1 cellular context compared by ENCODE assay signal in the genomic region with DNA sequence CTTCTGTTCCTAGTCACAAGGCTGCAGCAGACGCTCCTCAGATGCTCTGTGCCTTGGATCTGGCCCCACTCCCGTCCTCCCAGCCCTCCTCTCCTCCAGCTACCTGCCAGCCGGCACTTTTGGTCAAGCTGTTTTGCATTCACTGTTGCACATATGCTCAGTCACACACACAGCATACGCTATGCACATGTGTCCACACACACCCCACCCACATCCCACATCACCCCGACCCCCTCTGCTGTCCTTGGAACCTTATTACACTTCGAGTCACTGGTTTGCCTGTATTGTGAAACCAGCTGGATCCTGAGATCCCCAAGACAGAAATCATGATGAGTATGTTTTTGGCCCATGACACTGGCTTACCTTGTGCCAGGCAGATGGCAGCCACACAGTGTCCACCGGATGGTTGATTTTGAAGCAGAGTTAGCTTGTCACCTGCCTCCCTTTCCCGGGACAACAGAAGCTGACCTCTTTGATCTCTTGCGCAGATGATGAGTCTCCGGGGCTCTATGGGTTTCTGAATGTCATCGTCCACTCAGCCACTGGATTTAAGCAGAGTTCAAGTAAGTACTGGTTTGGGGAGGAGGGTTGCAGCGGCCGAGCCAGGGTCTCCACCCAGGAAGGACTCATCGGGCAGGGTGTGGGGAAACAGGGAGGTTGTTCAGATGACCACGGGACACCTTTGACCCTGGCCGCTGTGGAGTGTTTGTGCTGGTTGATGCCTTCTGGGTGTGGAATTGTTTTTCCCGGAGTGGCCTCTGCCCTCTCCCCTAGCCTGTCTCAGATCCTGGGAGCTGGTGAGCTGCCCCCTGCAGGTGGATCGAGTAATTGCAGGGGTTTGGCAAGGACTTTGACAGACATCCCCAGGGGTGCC.
A peak's percentile ranks its signal among the peaks of the same experiment; 100 is the strongest.
TF ChIP-seq lines count a peak whose summit lies in the region.

No MANE protein-coding gene starts in this region.

TF ChIP-seq in HepG2, 621 proteins besides CTCF, POLR2A, EP300 and RAD21 (continued from another document and continues in another):
- TF ChIP-seq ZNF766 (CRISPR knock-in tag; IDR thresholded peaks at IDR 0.05; ENCODE audit: borderline replicate concordance) (no peak), ZNF446 (CRISPR knock-in tag; IDR thresholded peaks at IDR 0.05) (no peak), BRD4 (CRISPR knock-in tag; IDR thresholded peaks at IDR 0.05) (no peak), GFI1 (CRISPR knock-in tag; IDR thresholded peaks at IDR 0.05; ENCODE audit: borderline replicate concordance) (no peak), SRY (CRISPR knock-in tag; IDR thresholded peaks at IDR 0.05) (no peak), ZNF790 (CRISPR knock-in tag; IDR thresholded peaks at IDR 0.05; ENCODE audit: borderline replicate concordance) (no peak), HNF4G (IDR thresholded peaks at IDR 0.05; ENCODE audit: borderline replicate concordance, low read depth, low read length) (peak; percentile 52), HNF4G (CRISPR knock-in tag; IDR thresholded peaks at IDR 0.05; ENCODE audit: borderline replicate concordance, low read depth) (no peak; the same call in 1 of the 2 replicates), ZNF749 (CRISPR knock-in tag; IDR thresholded peaks at IDR 0.05; ENCODE audit: borderline replicate concordance) (no peak), NFE2L2 (IDR thresholded peaks at IDR 0.05; ENCODE audit: low read length) (no peak), ZNF331 (CRISPR knock-in tag; IDR thresholded peaks at IDR 0.05) (0 out of 2 replicates have a peak, but pooled peaks have one; percentile 19), ZFP37 (CRISPR knock-in tag; IDR thresholded peaks at IDR 0.05; ENCODE audit: borderline replicate concordance) (no peak), ASH2L (IDR thresholded peaks at IDR 0.05; ENCODE audit: insufficient read length, low read depth, low read length) (peak; percentile 36), PHF21A (CRISPR knock-in tag; IDR thresholded peaks at IDR 0.05) (peak; percentile 76), SNAPC2 (CRISPR knock-in tag; IDR thresholded peaks at IDR 0.05) (0 out of 2 replicates have a peak, but pooled peaks have one; percentile 67), MEIS2 (CRISPR knock-in tag; IDR thresholded peaks at IDR 0.05) (no peak), GPN1 (CRISPR knock-in tag; IDR thresholded peaks at IDR 0.05; ENCODE audit: borderline replicate concordance) (no peak), THYN1 (CRISPR knock-in tag; IDR thresholded peaks at IDR 0.05; ENCODE audit: borderline replicate concordance, low read depth) (no peak), ZNF614 (CRISPR knock-in tag; IDR thresholded peaks at IDR 0.05; ENCODE audit: borderline replicate concordance) (no peak; the same call in 1 of the 2 replicates), ZKSCAN1 (IDR thresholded peaks at IDR 0.05; ENCODE audit: low read length) (no peak), NFKB2 (CRISPR knock-in tag; IDR thresholded peaks at IDR 0.05; ENCODE audit: borderline replicate concordance) (no peak), ZFX (CRISPR knock-in tag; IDR thresholded peaks at IDR 0.05; ENCODE audit: low read depth) (no peak), HOXA7 (CRISPR knock-in tag; IDR thresholded peaks at IDR 0.05) (no peak), RXRB (CRISPR knock-in tag; IDR thresholded peaks at IDR 0.05; ENCODE audit: borderline replicate concordance) (peak; percentile 46), CHD2 (IDR thresholded peaks at IDR 0.05; ENCODE audit: low read depth, low read length) (no peak), ZNF83 (CRISPR knock-in tag; IDR thresholded peaks at IDR 0.05; ENCODE audit: borderline replicate concordance) (0 out of 2 replicates have a peak, but pooled peaks have one; percentile 42), SYNCRIP (IDR thresholded peaks at IDR 0.05; ENCODE audit: insufficient read depth, low read depth, low read length) (no peak), KLF11 (CRISPR knock-in tag; IDR thresholded peaks at IDR 0.05) (no peak), CENPX (CRISPR knock-in tag; IDR thresholded peaks at IDR 0.05) (no peak), MAZ (IDR thresholded peaks at IDR 0.05; ENCODE audit: borderline replicate concordance, low read depth, low read length) (no peak), MAZ (CRISPR knock-in tag; IDR thresholded peaks at IDR 0.05; ENCODE audit: low read depth) (no peak), ZNF17 (CRISPR knock-in tag; IDR thresholded peaks at IDR 0.05) (no peak), CAMTA2 (CRISPR knock-in tag; IDR thresholded peaks at IDR 0.05; ENCODE audit: borderline replicate concordance) (no peak), CBX5 (CRISPR knock-in tag; IDR thresholded peaks at IDR 0.05; ENCODE audit: borderline replicate concordance) (no peak), ZNF776 (CRISPR knock-in tag; IDR thresholded peaks at IDR 0.05) (no peak), ZNF468 (CRISPR knock-in tag; IDR thresholded peaks at IDR 0.05) (no peak), ZNF235 (CRISPR knock-in tag; IDR thresholded peaks at IDR 0.05; ENCODE audit: borderline replicate concordance) (no peak), MTF2 (CRISPR knock-in tag; IDR thresholded peaks at IDR 0.05; ENCODE audit: borderline replicate concordance) (no peak), FLYWCH1 (CRISPR knock-in tag; IDR thresholded peaks at IDR 0.05) (no peak), ZNF136 (CRISPR knock-in tag; IDR thresholded peaks at IDR 0.05; ENCODE audit: low read depth) (no peak), TBP (CRISPR knock-in tag; IDR thresholded peaks at IDR 0.05) (no peak)
- TF ChIP-seq, protein P1, sequence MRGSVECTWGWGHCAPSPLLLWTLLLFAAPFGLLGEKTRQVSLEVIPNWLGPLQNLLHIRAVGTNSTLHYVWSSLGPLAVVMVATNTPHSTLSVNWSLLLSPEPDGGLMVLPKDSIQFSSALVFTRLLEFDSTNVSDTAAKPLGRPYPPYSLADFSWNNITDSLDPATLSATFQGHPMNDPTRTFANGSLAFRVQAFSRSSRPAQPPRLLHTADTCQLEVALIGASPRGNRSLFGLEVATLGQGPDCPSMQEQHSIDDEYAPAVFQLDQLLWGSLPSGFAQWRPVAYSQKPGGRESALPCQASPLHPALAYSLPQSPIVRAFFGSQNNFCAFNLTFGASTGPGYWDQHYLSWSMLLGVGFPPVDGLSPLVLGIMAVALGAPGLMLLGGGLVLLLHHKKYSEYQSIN (CRISPR knock-in tag; IDR thresholded peaks at IDR 0.05; ENCODE audit: borderline replicate concordance) = no peak
- TF ChIP-seq, protein P2, sequence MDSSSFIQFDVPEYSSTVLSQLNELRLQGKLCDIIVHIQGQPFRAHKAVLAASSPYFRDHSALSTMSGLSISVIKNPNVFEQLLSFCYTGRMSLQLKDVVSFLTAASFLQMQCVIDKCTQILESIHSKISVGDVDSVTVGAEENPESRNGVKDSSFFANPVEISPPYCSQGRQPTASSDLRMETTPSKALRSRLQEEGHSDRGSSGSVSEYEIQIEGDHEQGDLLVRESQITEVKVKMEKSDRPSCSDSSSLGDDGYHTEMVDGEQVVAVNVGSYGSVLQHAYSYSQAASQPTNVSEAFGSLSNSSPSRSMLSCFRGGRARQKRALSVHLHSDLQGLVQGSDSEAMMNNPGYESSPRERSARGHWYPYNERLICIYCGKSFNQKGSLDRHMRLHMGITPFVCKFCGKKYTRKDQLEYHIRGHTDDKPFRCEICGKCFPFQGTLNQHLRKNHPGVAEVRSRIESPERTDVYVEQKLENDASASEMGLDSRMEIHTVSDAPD (CRISPR knock-in tag; IDR thresholded peaks at IDR 0.05) = peak; percentile 60; the same call in 1 of the 2 replicates
- TF ChIP-seq, protein P3, sequence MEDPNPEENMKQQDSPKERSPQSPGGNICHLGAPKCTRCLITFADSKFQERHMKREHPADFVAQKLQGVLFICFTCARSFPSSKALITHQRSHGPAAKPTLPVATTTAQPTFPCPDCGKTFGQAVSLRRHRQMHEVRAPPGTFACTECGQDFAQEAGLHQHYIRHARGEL (CRISPR knock-in tag; IDR thresholded peaks at IDR 0.05) = no peak
- TF ChIP-seq, protein P4, sequence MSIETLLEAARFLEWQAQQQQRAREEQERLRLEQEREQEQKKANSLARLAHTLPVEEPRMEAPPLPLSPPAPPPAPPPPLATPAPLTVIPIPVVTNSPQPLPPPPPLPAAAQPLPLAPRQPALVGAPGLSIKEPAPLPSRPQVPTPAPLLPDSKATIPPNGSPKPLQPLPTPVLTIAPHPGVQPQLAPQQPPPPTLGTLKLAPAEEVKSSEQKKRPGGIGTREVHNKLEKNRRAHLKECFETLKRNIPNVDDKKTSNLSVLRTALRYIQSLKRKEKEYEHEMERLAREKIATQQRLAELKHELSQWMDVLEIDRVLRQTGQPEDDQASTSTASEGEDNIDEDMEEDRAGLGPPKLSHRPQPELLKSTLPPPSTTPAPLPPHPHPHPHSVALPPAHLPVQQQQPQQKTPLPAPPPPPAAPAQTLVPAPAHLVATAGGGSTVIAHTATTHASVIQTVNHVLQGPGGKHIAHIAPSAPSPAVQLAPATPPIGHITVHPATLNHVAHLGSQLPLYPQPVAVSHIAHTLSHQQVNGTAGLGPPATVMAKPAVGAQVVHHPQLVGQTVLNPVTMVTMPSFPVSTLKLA (IDR thresholded peaks at IDR 0.05) = no peak
- TF ChIP-seq, protein P5, sequence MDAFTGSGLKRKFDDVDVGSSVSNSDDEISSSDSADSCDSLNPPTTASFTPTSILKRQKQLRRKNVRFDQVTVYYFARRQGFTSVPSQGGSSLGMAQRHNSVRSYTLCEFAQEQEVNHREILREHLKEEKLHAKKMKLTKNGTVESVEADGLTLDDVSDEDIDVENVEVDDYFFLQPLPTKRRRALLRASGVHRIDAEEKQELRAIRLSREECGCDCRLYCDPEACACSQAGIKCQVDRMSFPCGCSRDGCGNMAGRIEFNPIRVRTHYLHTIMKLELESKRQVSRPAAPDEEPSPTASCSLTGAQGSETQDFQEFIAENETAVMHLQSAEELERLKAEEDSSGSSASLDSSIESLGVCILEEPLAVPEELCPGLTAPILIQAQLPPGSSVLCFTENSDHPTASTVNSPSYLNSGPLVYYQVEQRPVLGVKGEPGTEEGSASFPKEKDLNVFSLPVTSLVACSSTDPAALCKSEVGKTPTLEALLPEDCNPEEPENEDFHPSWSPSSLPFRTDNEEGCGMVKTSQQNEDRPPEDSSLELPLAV (CRISPR knock-in tag; conservative IDR thresholded peaks at IDR 0.05; ENCODE audit: low read depth) = no peak
- TF ChIP-seq, protein P6, sequence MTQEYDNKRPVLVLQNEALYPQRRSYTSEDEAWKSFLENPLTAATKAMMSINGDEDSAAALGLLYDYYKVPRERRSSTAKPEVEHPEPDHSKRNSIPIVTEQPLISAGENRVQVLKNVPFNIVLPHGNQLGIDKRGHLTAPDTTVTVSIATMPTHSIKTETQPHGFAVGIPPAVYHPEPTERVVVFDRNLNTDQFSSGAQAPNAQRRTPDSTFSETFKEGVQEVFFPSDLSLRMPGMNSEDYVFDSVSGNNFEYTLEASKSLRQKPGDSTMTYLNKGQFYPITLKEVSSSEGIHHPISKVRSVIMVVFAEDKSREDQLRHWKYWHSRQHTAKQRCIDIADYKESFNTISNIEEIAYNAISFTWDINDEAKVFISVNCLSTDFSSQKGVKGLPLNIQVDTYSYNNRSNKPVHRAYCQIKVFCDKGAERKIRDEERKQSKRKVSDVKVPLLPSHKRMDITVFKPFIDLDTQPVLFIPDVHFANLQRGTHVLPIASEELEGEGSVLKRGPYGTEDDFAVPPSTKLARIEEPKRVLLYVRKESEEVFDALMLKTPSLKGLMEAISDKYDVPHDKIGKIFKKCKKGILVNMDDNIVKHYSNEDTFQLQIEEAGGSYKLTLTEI (CRISPR knock-in tag; conservative IDR thresholded peaks at IDR 0.05) = no peak
- TF ChIP-seq, protein P7, sequence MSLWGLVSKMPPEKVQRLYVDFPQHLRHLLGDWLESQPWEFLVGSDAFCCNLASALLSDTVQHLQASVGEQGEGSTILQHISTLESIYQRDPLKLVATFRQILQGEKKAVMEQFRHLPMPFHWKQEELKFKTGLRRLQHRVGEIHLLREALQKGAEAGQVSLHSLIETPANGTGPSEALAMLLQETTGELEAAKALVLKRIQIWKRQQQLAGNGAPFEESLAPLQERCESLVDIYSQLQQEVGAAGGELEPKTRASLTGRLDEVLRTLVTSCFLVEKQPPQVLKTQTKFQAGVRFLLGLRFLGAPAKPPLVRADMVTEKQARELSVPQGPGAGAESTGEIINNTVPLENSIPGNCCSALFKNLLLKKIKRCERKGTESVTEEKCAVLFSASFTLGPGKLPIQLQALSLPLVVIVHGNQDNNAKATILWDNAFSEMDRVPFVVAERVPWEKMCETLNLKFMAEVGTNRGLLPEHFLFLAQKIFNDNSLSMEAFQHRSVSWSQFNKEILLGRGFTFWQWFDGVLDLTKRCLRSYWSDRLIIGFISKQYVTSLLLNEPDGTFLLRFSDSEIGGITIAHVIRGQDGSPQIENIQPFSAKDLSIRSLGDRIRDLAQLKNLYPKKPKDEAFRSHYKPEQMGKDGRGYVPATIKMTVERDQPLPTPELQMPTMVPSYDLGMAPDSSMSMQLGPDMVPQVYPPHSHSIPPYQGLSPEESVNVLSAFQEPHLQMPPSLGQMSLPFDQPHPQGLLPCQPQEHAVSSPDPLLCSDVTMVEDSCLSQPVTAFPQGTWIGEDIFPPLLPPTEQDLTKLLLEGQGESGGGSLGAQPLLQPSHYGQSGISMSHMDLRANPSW (CRISPR knock-in tag; IDR thresholded peaks at IDR 0.05; ENCODE audit: borderline replicate concordance) = no peak
- TF ChIP-seq, protein P8, sequence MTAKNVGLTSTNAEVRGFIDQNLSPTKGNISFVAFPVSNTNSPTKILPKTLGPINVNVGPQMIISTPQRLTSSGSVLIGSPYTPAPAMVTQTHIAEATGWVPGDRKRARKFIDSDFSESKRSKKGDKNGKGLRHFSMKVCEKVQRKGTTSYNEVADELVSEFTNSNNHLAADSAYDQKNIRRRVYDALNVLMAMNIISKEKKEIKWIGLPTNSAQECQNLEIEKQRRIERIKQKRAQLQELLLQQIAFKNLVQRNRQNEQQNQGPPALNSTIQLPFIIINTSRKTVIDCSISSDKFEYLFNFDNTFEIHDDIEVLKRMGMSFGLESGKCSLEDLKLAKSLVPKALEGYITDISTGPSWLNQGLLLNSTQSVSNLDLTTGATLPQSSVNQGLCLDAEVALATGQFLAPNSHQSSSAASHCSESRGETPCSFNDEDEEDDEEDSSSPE (CRISPR knock-in tag; IDR thresholded peaks at IDR 0.05) = no peak
- TF ChIP-seq, protein P9, sequence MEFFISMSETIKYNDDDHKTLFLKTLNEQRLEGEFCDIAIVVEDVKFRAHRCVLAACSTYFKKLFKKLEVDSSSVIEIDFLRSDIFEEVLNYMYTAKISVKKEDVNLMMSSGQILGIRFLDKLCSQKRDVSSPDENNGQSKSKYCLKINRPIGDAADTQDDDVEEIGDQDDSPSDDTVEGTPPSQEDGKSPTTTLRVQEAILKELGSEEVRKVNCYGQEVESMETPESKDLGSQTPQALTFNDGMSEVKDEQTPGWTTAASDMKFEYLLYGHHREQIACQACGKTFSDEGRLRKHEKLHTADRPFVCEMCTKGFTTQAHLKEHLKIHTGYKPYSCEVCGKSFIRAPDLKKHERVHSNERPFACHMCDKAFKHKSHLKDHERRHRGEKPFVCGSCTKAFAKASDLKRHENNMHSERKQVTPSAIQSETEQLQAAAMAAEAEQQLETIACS (CRISPR knock-in tag; IDR thresholded peaks at IDR 0.05) = no peak
